In genomic region chr3:8954938-8955763, GRCh38 we compare ENCODE assay signal across 8 cellular contexts. TPM values are rescaled to one million over a fixed set of nuclear protein-coding genes. Genes with fewer than 3 reads are reported as not detected.
DNase-seq lines count a peak whose midpoint lies in the region; ATAC-seq and TF ChIP-seq lines count a peak whose summit lies in the region.

No MANE protein-coding gene starts in this region.

- H3K27me3 ChIP-seq in prostate gland (replicated peaks; ENCODE audit: insufficient read depth) = no peaks in the 10 kb centered on the region

- TF ChIP-seq POLR2A in prostate gland (IDR thresholded peaks at IDR 0.05) = no peak

- no peak overlapping the region for H3K4me3 ChIP-seq in prostate gland

- no peaks in the 10 kb centered on the region for H3K9me3 ChIP-seq in prostate gland

- no peaks in the 10 kb centered on the region for H3K4me1 ChIP-seq in prostate gland (replicated peaks)

- intact Hi-C loops in prostate gland (cut with DNase I) = no loop called here

- ATAC-seq in GM19452 (IDR thresholded peaks at IDR 0.05; ENCODE audit: unreplicated experiment) = peak; percentile 88
- ATAC-seq in HG03342 (IDR thresholded peaks at IDR 0.05; ENCODE audit: unreplicated experiment) = peak; percentile 91

- H3K36me3 ChIP-seq in prostate gland = no peaks in the 10 kb centered on the region

- DNase-seq in AG08395 (ENCODE audit: low spot score) (peak; percentile 64), dedifferentiated amniotic fluid mesenchymal stem cell (ENCODE audit: extremely low spot score) (peak; percentile 82), NCI-H748 treated with DMSO at 0.1 percent for 48 hours (lab: John Stamatoyannopoulos, UW) (no peak), NCI-H1436 (lab: John Stamatoyannopoulos, UW) (no peak), prostate gland (ENCODE audit: low spot score) (no peak)
- no peak for DNase-seq in activated CD4-positive, alpha-beta T cell treated with anti-CD3 and anti-CD28 coated beads, Interleukin-2, amount 50 U/mL, for 4 hours

- H3K27ac ChIP-seq in prostate gland = no peak overlapping the region

- TF ChIP-seq CTCF in prostate gland (IDR thresholded peaks at IDR 0.05) = no peak

- 81% methylated on average over 4 of the region's 4 CpGs for WGBS in prostate gland

RNA-seq across cellular contexts. Expression of gene RAD18, which starts 8.1 kb away (rescaled TPM):
- total RNA-seq in prostate gland = 10 to 100 TPM; 12.2 to 15.6 TPM

Comparison
In these comparisons a context has a peak if more than half of its experiments do, and no peak if none do; other contexts are left out.
1. DNase-seq: peak in AG08395 (single experiment) and dedifferentiated amniotic fluid mesenchymal stem cell (single experiment); none in NCI-H748 treated with DMSO at 0.1 percent for 48 hours (single experiment), NCI-H1436 (single experiment), activated CD4-positive, alpha-beta T cell treated with anti-CD3 and anti-CD28 coated beads, Interleukin-2, amount 50 U/mL, for 4 hours (0 of 2) and prostate gland (single experiment).